In genomic region chr1:29789910-29790247, GRCh38 we compare ENCODE assay signal across 16 cellular contexts.
"Had no signal": no experiment of that assay in that cellular context is flagged by ENCODE, and none has a peak within 500 bp of the region (broad histone marks: within the 10 kb centered on the region; RNA-seq: fewer than 3 reads in every experiment).

No MANE protein-coding gene starts in this region.

- ATAC-seq: lower lobe of right lung had no signal

- H3K27ac ChIP-seq: ascending aorta, foreskin keratinocyte, hepatocyte, lower lobe of right lung, thyroid gland had no signal

- H3K9me3 ChIP-seq: ascending aorta, lower lobe of right lung, thyroid gland had no signal

- DNase-seq: activated CD4-positive, alpha-beta T cell treated with anti-CD3 and anti-CD28 coated beads, Interleukin-2, amount 10 ng/mL, durations not matched to agents 24 days and 14 days; activated gamma-delta T cell; cerebellar nuclear complex; effector memory CD4-positive, alpha-beta T cell; lower lobe of right lung; midbrain; nephron progenitor cell; occipital lobe; stimulated activated CD4-positive, alpha-beta T cell treated with anti-CD3 and anti-CD28 coated beads, Interleukin-2, amount 100 ng/mL, for 24 hours; stimulated activated naive CD4-positive, alpha-beta T cell treated with Interleukin-2 at 50 U/mL for 16 hours; T-helper 1 cell; T1000; thyroid gland had no signal

- H3K4me3 ChIP-seq: ascending aorta, hepatocyte, lower lobe of right lung, thyroid gland had no signal

- H3K4me1 ChIP-seq: ascending aorta, foreskin keratinocyte, lower lobe of right lung, thyroid gland had no signal

- H3K27me3 ChIP-seq: ascending aorta, thyroid gland had no signal

- H3K36me3 ChIP-seq: ascending aorta, lower lobe of right lung, thyroid gland had no signal
